28 cellular contexts compared by ENCODE assay signal in genomic region chr9:2140600-2141223, GRCh38.
"Had no signal": no experiment of that assay in that cellular context is flagged by ENCODE, and none has a peak within 500 bp of the region (broad histone marks: within the 10 kb centered on the region; RNA-seq: fewer than 3 reads in every experiment).

No MANE protein-coding gene starts in this region.

- DNase-seq: activated CD4-positive, alpha-beta memory T cell treated with anti-CD3 and anti-CD28 coated beads for 36 hours; activated CD4-positive, alpha-beta T cell treated with anti-CD3 and anti-CD28 coated beads, Interleukin-2, amount 10 ng/mL, durations not matched to agents 7 days and 5 days; activated CD4-positive, CD25-positive, alpha-beta regulatory T cell; activated CD8-positive, alpha-beta memory T cell treated with anti-CD3 and anti-CD28 coated beads for 24 hours; activated gamma-delta T cell; activated naive CD4-positive, alpha-beta T cell treated with anti-CD3 and anti-CD28 coated beads for 36 hours; activated naive CD8-positive, alpha-beta T cell treated with anti-CD3 and anti-CD28 coated beads for 36 hours; activated T-cell treated with anti-CD3 and anti-CD28 coated beads, Interleukin-2, amount 50 U/mL, for 4 hours; adrenal gland; anterior cingulate cortex; caudate nucleus; MG63; MV-4-11; NCI-H1092 treated with DMSO at 0.1 percent for 48 hours; NCI-H1417 treated with DMSO at 0.1 percent for 48 hours; NCI-H1694; NCI-H2029; NCI-H510A treated with DMSO at 0.1 percent for 48 hours; NCI-H69; NK-92 treated with Interleukin-12 subunit alpha and Interleukin-12 subunit beta, amount 100 ng/mL, for 24 hours; OCI-M1; SHP77 treated with DMSO at 0.1 percent for 48 hours; T-cell; T-helper 2 cell; T1000 had no signal

- H3K36me3 ChIP-seq: adrenal gland, MG63 had no signal

- H3K9me3 ChIP-seq: adrenal gland, MG63 had no signal

- H3K4me3 ChIP-seq: adrenal gland, MG63 had no signal

- H3K27ac ChIP-seq: adrenal gland, RWPE1, VCaP had no signal

- ATAC-seq: activated T-cell treated with anti-CD3 and anti-CD28 coated beads, Interleukin-2, amount 50 U/mL, for 4 hours; Panc1; T-cell had no signal

- H3K27me3 ChIP-seq: adrenal gland, MG63 had no signal
